22 cellular contexts compared by ENCODE assay signal in the genomic region with DNA sequence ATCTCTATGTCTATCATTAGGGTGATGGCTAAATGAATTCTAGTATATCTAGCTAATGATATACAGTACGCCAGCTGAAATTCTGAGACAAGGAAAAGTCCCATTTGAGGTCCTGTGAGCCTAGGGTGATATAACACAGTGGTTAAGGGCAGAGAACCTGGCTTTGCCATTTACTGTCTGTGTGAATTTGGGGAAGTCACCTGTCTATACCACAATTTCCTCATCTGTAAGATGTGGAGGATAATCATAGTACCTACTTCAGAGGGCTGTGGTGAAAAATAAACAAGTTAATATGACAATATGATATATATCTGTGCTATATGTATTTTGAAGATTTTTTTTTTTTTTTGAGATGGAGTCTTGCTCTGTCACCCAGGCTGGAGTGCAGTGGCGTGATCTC. TPM values are rescaled to one million over a fixed set of nuclear protein-coding genes. Genes with fewer than 3 reads are reported as not detected.
A peak's percentile ranks its signal among the peaks of the same experiment; 100 is the strongest.
DNase-seq lines count a peak whose midpoint lies in the region; ATAC-seq lines count a peak whose summit lies in the region.
"Had no signal": no experiment of that assay in that cellular context is flagged by ENCODE, and none has a peak within 500 bp of the region (broad histone marks: within the 10 kb centered on the region; RNA-seq: fewer than 3 reads in every experiment).

No MANE protein-coding gene starts in this region.

- H3K9me3 Mint-ChIP-seq in activated naive CD8-positive, alpha-beta T cell treated with anti-CD3 and anti-CD28 coated beads, Interleukin-2, amount 10 ng/mL, durations not matched to agents 7 days and 5 days = peaks cover 4% of the 10 kb centered on the region
- peaks cover 7% of the 10 kb centered on the region for H3K9me3 Mint-ChIP-seq in activated naive CD8-positive, alpha-beta T cell treated with anti-CD3 and anti-CD28 coated beads, Interleukin-2, amount 50 U/mL, for 24 hours
- peaks cover 10% of the 10 kb centered on the region for H3K9me3 Mint-ChIP-seq in T-helper 1 cell treated with Interleukin-12 subunit alpha and Interleukin-12 subunit beta and Interleukin-4 antibody, amounts not matched to agents 30 μg/mL and 1 μg/mL, for 36 hours
- H3K9me3 Mint-ChIP-seq in effector memory CD8-positive, alpha-beta T cell = peaks cover 0 to 1% of the 10 kb centered on the region in 2 donors

- no peak overlapping the region for H3K4me3 Mint-ChIP-seq in activated naive CD8-positive, alpha-beta T cell treated with anti-CD3 and anti-CD28 coated beads, Interleukin-2, amount 10 ng/mL, durations not matched to agents 7 days and 5 days
- H3K4me3 Mint-ChIP-seq in activated naive CD8-positive, alpha-beta T cell treated with anti-CD3 and anti-CD28 coated beads, Interleukin-2, amount 50 U/mL, for 24 hours = no peak overlapping the region
- H3K4me3 Mint-ChIP-seq in T-helper 1 cell treated with Interleukin-12 subunit alpha and Interleukin-12 subunit beta and Interleukin-4 antibody, amounts not matched to agents 30 μg/mL and 1 μg/mL, for 36 hours = no peak overlapping the region
- H3K4me3 Mint-ChIP-seq in effector memory CD8-positive, alpha-beta T cell = peak overlapping the region; percentile 57 to 70

- no peak for DNase-seq in activated naive CD8-positive, alpha-beta T cell treated with anti-CD3 and anti-CD28 coated beads, Interleukin-2, amount 10 ng/mL, durations not matched to agents 7 days and 5 days
- DNase-seq in activated naive CD8-positive, alpha-beta T cell treated with anti-CD3 and anti-CD28 coated beads, Interleukin-2, amount 50 U/mL, for 24 hours = no peak
- DNase-seq in effector memory CD8-positive, alpha-beta T cell = peak; percentile 33 to 42 (median 39)
- DNase-seq in SIG-M5 treated with dmso at 0.1 percent for 504 hours (lab: John Stamatoyannopoulos, UW; ENCODE audit: unreplicated experiment) = no peak
- no peak for DNase-seq in mesenteric fat pad (ENCODE audit: low spot score)
- no peak for DNase-seq in G401 (ENCODE audit: low spot score)
- DNase-seq: activated CD4-positive, CD25-positive, alpha-beta regulatory T cell; activated effector memory CD4-positive, alpha-beta T cell treated with anti-CD3 and anti-CD28 coated beads, Interleukin-2, amount 50 U/mL, for 16 hours; DMS79 treated with DMSO at 0.1 percent for 48 hours; erythroblast; foreskin keratinocyte; hippocampal formation; islet precursor cell; lower lobe of right lung; NCI-H1048; NCI-H2029 treated with DMSO at 0.1 percent for 48 hours; NCI-H345; SIG-M5; T-helper 9 cell had no signal

- H3K36me3 Mint-ChIP-seq in activated naive CD8-positive, alpha-beta T cell treated with anti-CD3 and anti-CD28 coated beads, Interleukin-2, amount 10 ng/mL, durations not matched to agents 7 days and 5 days = peaks cover 16% of the 10 kb centered on the region
- H3K36me3 Mint-ChIP-seq in activated naive CD8-positive, alpha-beta T cell treated with anti-CD3 and anti-CD28 coated beads, Interleukin-2, amount 50 U/mL, for 24 hours (ENCODE audit: low read depth) = peaks cover 11% of the 10 kb centered on the region
- H3K36me3 Mint-ChIP-seq in T-helper 1 cell treated with Interleukin-12 subunit alpha and Interleukin-12 subunit beta and Interleukin-4 antibody, amounts not matched to agents 30 μg/mL and 1 μg/mL, for 36 hours (ENCODE audit: low read depth) = peaks cover 18% of the 10 kb centered on the region
- H3K36me3 Mint-ChIP-seq in effector memory CD8-positive, alpha-beta T cell (ENCODE audit: insufficient read depth) = peaks cover 18% of the 10 kb centered on the region

- H3K27ac Mint-ChIP-seq in activated naive CD8-positive, alpha-beta T cell treated with anti-CD3 and anti-CD28 coated beads, Interleukin-2, amount 10 ng/mL, durations not matched to agents 7 days and 5 days = no peak overlapping the region
- H3K27ac Mint-ChIP-seq in activated naive CD8-positive, alpha-beta T cell treated with anti-CD3 and anti-CD28 coated beads, Interleukin-2, amount 50 U/mL, for 24 hours = no peak overlapping the region
- peak overlapping the region; percentile 20 for H3K27ac Mint-ChIP-seq in T-helper 1 cell treated with Interleukin-12 subunit alpha and Interleukin-12 subunit beta and Interleukin-4 antibody, amounts not matched to agents 30 μg/mL and 1 μg/mL, for 36 hours
- H3K27ac Mint-ChIP-seq in effector memory CD8-positive, alpha-beta T cell = peak overlapping the region; percentile 90 to 91

- no peaks in the 10 kb centered on the region for H3K27me3 Mint-ChIP-seq in activated naive CD8-positive, alpha-beta T cell treated with anti-CD3 and anti-CD28 coated beads, Interleukin-2, amount 10 ng/mL, durations not matched to agents 7 days and 5 days
- no peaks in the 10 kb centered on the region for H3K27me3 Mint-ChIP-seq in activated naive CD8-positive, alpha-beta T cell treated with anti-CD3 and anti-CD28 coated beads, Interleukin-2, amount 50 U/mL, for 24 hours
- no peaks in the 10 kb centered on the region for H3K27me3 Mint-ChIP-seq in T-helper 1 cell treated with Interleukin-12 subunit alpha and Interleukin-12 subunit beta and Interleukin-4 antibody, amounts not matched to agents 30 μg/mL and 1 μg/mL, for 36 hours (ENCODE audit: low read depth)
- no peaks in the 10 kb centered on the region for H3K27me3 Mint-ChIP-seq in effector memory CD8-positive, alpha-beta T cell

- POLR2A ChIA-PET in activated naive CD8-positive, alpha-beta T cell treated with anti-CD3 and anti-CD28 coated beads, Interleukin-2, amount 10 ng/mL, durations not matched to agents 7 days and 5 days (lab: Charles Lee) = interaction anchor here (0.6 to 1.6 kb wide), 5 partner anchors 21 to 255 kb away, joined by 3 to 6 read pairs (median 3); no protein-coding TSS in a partner anchor

- in situ Hi-C loops in G401 (cut with HindIII; ENCODE audit: low sequenced_read_pairs) = no loop called here

- H3K4me1 Mint-ChIP-seq in activated naive CD8-positive, alpha-beta T cell treated with anti-CD3 and anti-CD28 coated beads, Interleukin-2, amount 10 ng/mL, durations not matched to agents 7 days and 5 days = peaks cover 34% of the 10 kb centered on the region
- H3K4me1 Mint-ChIP-seq in activated naive CD8-positive, alpha-beta T cell treated with anti-CD3 and anti-CD28 coated beads, Interleukin-2, amount 50 U/mL, for 24 hours = peaks cover 33% of the 10 kb centered on the region
- H3K4me1 Mint-ChIP-seq in T-helper 1 cell treated with Interleukin-12 subunit alpha and Interleukin-12 subunit beta and Interleukin-4 antibody, amounts not matched to agents 30 μg/mL and 1 μg/mL, for 36 hours (ENCODE audit: low read depth) = peaks cover 49% of the 10 kb centered on the region
- peaks cover 49% of the 10 kb centered on the region in 2 donors for H3K4me1 Mint-ChIP-seq in effector memory CD8-positive, alpha-beta T cell (ENCODE audit: low read depth in 2 of 2)

- peak; percentile 57 for ATAC-seq in activated naive CD8-positive, alpha-beta T cell treated with anti-CD3 and anti-CD28 coated beads, Interleukin-2, amount 10 ng/mL, durations not matched to agents 7 days and 5 days (ENCODE audit: low read depth)
- ATAC-seq in activated naive CD8-positive, alpha-beta T cell treated with anti-CD3 and anti-CD28 coated beads, Interleukin-2, amount 50 U/mL, for 24 hours = no peak
- ATAC-seq in effector memory CD8-positive, alpha-beta T cell (replicated peaks) = peak; percentile 96
- ATAC-seq: foreskin keratinocyte, K562, lower lobe of right lung, sciatic nerve had no signal

RNA-seq across cellular contexts. Expression of a gene that starts 9.8 kb away (rescaled TPM):
- total RNA-seq in activated naive CD8-positive, alpha-beta T cell treated with anti-CD3 and anti-CD28 coated beads, Interleukin-2, amount 10 ng/mL, durations not matched to agents 7 days and 5 days = 10 to 100 TPM; 10.9 to 12.6 TPM
- 19.3 TPM for total RNA-seq in mesenteric fat pad
- 0.92 and 0.95 TPM in 2 replicates for total RNA-seq in G401 (2014; rRNA removed; shearing (Covaris generic))

Comparison
In these comparisons a context has a peak if more than half of its experiments do, and no peak if none do; other contexts are left out.
1. DNase-seq: peak in effector memory CD8-positive, alpha-beta T cell (3 of 3); none in activated naive CD8-positive, alpha-beta T cell treated with anti-CD3 and anti-CD28 coated beads, Interleukin-2, amount 10 ng/mL, durations not matched to agents 7 days and 5 days (single experiment), activated naive CD8-positive, alpha-beta T cell treated with anti-CD3 and anti-CD28 coated beads, Interleukin-2, amount 50 U/mL, for 24 hours (single experiment), SIG-M5 treated with dmso at 0.1 percent for 504 hours (single experiment), mesenteric fat pad (single experiment) and G401 (single experiment).
2. H3K27ac Mint-ChIP-seq: peak in T-helper 1 cell treated with Interleukin-12 subunit alpha and Interleukin-12 subunit beta and Interleukin-4 antibody, amounts not matched to agents 30 μg/mL and 1 μg/mL, for 36 hours (single experiment) and effector memory CD8-positive, alpha-beta T cell (2 of 2); none in activated naive CD8-positive, alpha-beta T cell treated with anti-CD3 and anti-CD28 coated beads, Interleukin-2, amount 10 ng/mL, durations not matched to agents 7 days and 5 days (single experiment) and activated naive CD8-positive, alpha-beta T cell treated with anti-CD3 and anti-CD28 coated beads, Interleukin-2, amount 50 U/mL, for 24 hours (single experiment).
3. H3K4me3 Mint-ChIP-seq: peak in effector memory CD8-positive, alpha-beta T cell (2 of 2); none in activated naive CD8-positive, alpha-beta T cell treated with anti-CD3 and anti-CD28 coated beads, Interleukin-2, amount 10 ng/mL, durations not matched to agents 7 days and 5 days (single experiment), activated naive CD8-positive, alpha-beta T cell treated with anti-CD3 and anti-CD28 coated beads, Interleukin-2, amount 50 U/mL, for 24 hours (single experiment) and T-helper 1 cell treated with Interleukin-12 subunit alpha and Interleukin-12 subunit beta and Interleukin-4 antibody, amounts not matched to agents 30 μg/mL and 1 μg/mL, for 36 hours (single experiment).